Comparison of ENCODE assay signal across 8 cellular contexts in the genomic region with DNA sequence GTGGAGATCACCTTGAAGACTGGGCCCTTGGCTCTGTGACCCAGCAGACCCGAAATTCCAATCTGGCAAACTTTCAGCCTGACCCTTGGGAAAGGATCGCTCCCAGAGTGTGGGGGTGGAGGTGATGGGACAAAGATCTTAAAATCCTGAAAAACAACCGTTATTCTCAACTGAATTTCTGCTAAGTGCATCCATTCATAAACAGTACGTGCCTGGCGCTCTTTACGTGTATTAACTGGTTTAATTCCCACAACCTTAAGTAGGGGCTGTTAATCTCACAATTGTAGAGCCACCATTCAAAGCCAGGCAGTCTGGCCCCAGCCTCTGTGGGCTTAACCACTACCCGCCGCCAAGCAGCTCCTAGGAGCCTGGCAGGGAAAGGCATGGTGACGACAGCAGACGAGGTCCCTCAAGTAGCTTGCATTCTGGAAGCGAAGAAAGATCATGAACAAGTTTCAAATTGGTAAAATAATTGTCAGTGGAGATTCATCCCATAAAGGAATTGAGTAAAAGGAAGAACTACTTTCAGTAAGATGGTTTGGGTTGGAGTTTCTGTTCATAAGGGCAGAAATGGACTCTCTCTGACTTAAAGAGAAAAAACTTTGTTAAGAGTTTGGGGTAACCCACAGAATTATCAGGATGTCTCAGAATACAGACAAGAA. TPM values are rescaled to one million over a fixed set of nuclear protein-coding genes. Genes with fewer than 3 reads are reported as not detected.
DNase-seq lines count a peak whose midpoint lies in the region; ATAC-seq and TF ChIP-seq lines count a peak whose summit lies in the region.

No MANE protein-coding gene starts in this region.

- H3K4me2 ChIP-seq in SU-DHL-6 (ENCODE audit: low read depth, low read length, poor library complexity, severe bottlenecking), result peak overlapping the region; percentile 61

- peak overlapping the region; percentile 64 to 89 (median 82) for H3K4me3 Mint-ChIP-seq in CD8-positive, alpha-beta memory T cell

- peaks cover 0 to 6% (median under 1%) of the 10 kb centered on the region in 3 donors for H3K36me3 Mint-ChIP-seq in CD8-positive, alpha-beta memory T cell

- no peaks in the 10 kb centered on the region for H3K36me3 ChIP-seq in CD8-positive, alpha-beta memory T cell (ENCODE audit: insufficient read depth, low read length)
- H3K36me3 ChIP-seq in SU-DHL-6 (ENCODE audit: low read length) (no peaks in the 10 kb centered on the region), right lobe of liver (no peaks in the 10 kb centered on the region)

- peak in 3 of 5 donors; percentile 36 to 60 (median 39) for DNase-seq in CD8-positive, alpha-beta memory T cell
- DNase-seq in cerebellum (ENCODE audit: low spot score) (peak; percentile 46), right lobe of liver (no peak), GDM1 (lab: John Stamatoyannopoulos, UW) (no peak)
- DNase-seq in stimulated activated naive CD4-positive, alpha-beta T cell treated with Interleukin-2 at 50 U/mL for 16 hours (lab: John Stamatoyannopoulos, UW), result peak; percentile 34

- no peak overlapping the region for H3K27ac ChIP-seq in CD8-positive, alpha-beta memory T cell (ENCODE audit: low read depth, low read length)
- H3K27ac ChIP-seq in SU-DHL-6 (ENCODE audit: low read depth, low read length), result peak overlapping the region; percentile 61
- H3K27ac ChIP-seq in right lobe of liver, result peak overlapping the region; percentile 39 to 66 (median 56)

- POLR2A ChIA-PET in CD8-positive, alpha-beta memory T cell (lab: Charles Lee), result interaction anchor here (0.8 to 1.6 kb wide), 7 partner anchors 10 to 230 kb away, joined by 3 to 8 read pairs (median 4); partner anchors contain the start of genes DHX9 and RNASEL

- H3K79me2 ChIP-seq in SU-DHL-6 (ENCODE audit: insufficient read depth, low read length), result no peaks in the 10 kb centered on the region

- peak overlapping the region; percentile 46 to 98 (median 90) for H3K27ac Mint-ChIP-seq in CD8-positive, alpha-beta memory T cell

- TF ChIP-seq POLR2A in right lobe of liver (IDR thresholded peaks at IDR 0.05), result no peak

- H3F3A ChIP-seq in SU-DHL-6 (ENCODE audit: insufficient read depth), result peaks cover 22% of the 10 kb centered on the region

- H3K9me3 Mint-ChIP-seq in CD8-positive, alpha-beta memory T cell, result peaks cover 2 to 6% (median 3%) of the 10 kb centered on the region in 5 donors

- peaks cover 34 to 41% (median 34%) of the 10 kb centered on the region in 3 donors for H3K4me1 Mint-ChIP-seq in CD8-positive, alpha-beta memory T cell

- ATAC-seq in GM19397 (IDR thresholded peaks at IDR 0.05; ENCODE audit: unreplicated experiment) (peak; percentile 11), HG03520 (IDR thresholded peaks at IDR 0.05; ENCODE audit: unreplicated experiment) (peak; percentile 19), right lobe of liver (peak in 2 of 4 donors; percentile 2)

- H3K9me3 ChIP-seq in CD8-positive, alpha-beta memory T cell (ENCODE audit: low read length), result no peaks in the 10 kb centered on the region
- no peaks in the 10 kb centered on the region for H3K9me3 ChIP-seq in SU-DHL-6 (ENCODE audit: insufficient read depth, low read length)
- H3K9me3 ChIP-seq in right lobe of liver, result no peaks in the 10 kb centered on the region

- intact Hi-C loops in right lobe of liver (cut with DNase I), result no loop called here

- CTCF ChIA-PET in CD8-positive, alpha-beta memory T cell (lab: Charles Lee), result interaction anchor here (1.2 to 3.5 kb wide), 6 partner anchors 9 to 167 kb away, joined by 3 to 24 read pairs (median 8); partner anchors contain the start of gene RGS16

- whole genome bisulfite sequencing in right lobe of liver (ENCODE audit: insufficient coverage, low coverage, low lambda C conversion rate, missing lambda C conversion rate), result 24% methylated on average over 9 of the region's 11 CpGs

- peak overlapping the region; percentile 89 for H2AFZ ChIP-seq in SU-DHL-6 (ENCODE audit: low read depth, low read length, severe bottlenecking)

- TF ChIP-seq CTCF in SU-DHL-6 (IDR thresholded peaks at IDR 0.05; ENCODE audit: insufficient read depth, low read length, poor library complexity, severe bottlenecking) (no peak), right lobe of liver (IDR thresholded peaks at IDR 0.05) (no peak)

- peak overlapping the region; percentile 59 for H3K9ac ChIP-seq in SU-DHL-6 (ENCODE audit: low read length)

- H3K9me2 ChIP-seq in SU-DHL-6 (replicated peaks; ENCODE audit: insufficient read depth, low read length), result no peaks in the 10 kb centered on the region

- peaks cover 6% of the 10 kb centered on the region for H3K27me3 ChIP-seq in CD8-positive, alpha-beta memory T cell (ENCODE audit: insufficient read depth, low read length, poor library complexity, severe bottlenecking)
- H3K27me3 ChIP-seq in SU-DHL-6 (ENCODE audit: low read length) (no peaks in the 10 kb centered on the region), right lobe of liver (no peaks in the 10 kb centered on the region)

- no peaks in the 10 kb centered on the region for H4K20me1 ChIP-seq in SU-DHL-6 (ENCODE audit: low read depth, low read length)

- H3K4me1 ChIP-seq in CD8-positive, alpha-beta memory T cell (ENCODE audit: insufficient read depth, low read length), result peaks cover 29% of the 10 kb centered on the region
- H3K4me1 ChIP-seq in right lobe of liver, result peaks cover 0 to 27% (median 3%) of the 10 kb centered on the region in 4 donors

- peaks cover 55 to 64% of the 10 kb centered on the region in 2 donors for H3K27me3 Mint-ChIP-seq in CD8-positive, alpha-beta memory T cell

- peak overlapping the region; percentile 52 for H3K4me3 ChIP-seq in CD8-positive, alpha-beta memory T cell (ENCODE audit: low read length)
- peak overlapping the region; percentile 45 for H3K4me3 ChIP-seq in SU-DHL-6 (ENCODE audit: insufficient read depth, low read length, poor library complexity, severe bottlenecking)
- peak overlapping the region in 2 of 3 donors; percentile 31 to 52 for H3K4me3 ChIP-seq in right lobe of liver

RNA-seq across cellular contexts. Expression of gene RGS16, which starts 11.4 kb away (rescaled TPM):
- 10 to 100 TPM; 58.9 to 59.9 TPM for total RNA-seq in CD8-positive, alpha-beta memory T cell
- polyA plus RNA-seq in CD8-positive, alpha-beta memory T cell, result 0.21 TPM
- total RNA-seq in cerebellum, result 6.6 TPM
- 1 to 10 TPM in 3 of 6 experiments, under 1 TPM in 3; 0.15 to 3.4 (median 0.99) TPM for total RNA-seq in right lobe of liver

RNA-seq across cellular contexts. Expression of gene RNASEL, which starts 26.5 kb away (rescaled TPM):
- total RNA-seq in CD8-positive, alpha-beta memory T cell, result 1 to 10 TPM; 5.3 to 5.6 TPM
- polyA plus RNA-seq in CD8-positive, alpha-beta memory T cell, result 8.7 TPM
- 4.5 TPM for total RNA-seq in cerebellum
- 1 to 10 TPM; 1.8 to 3.3 (median 2.1) TPM for total RNA-seq in right lobe of liver

Comparison
In these comparisons a context has a peak if more than half of its experiments do, and no peak if none do; other contexts are left out.
1. DNase-seq: peak in CD8-positive, alpha-beta memory T cell (3 of 5), cerebellum (single experiment) and stimulated activated naive CD4-positive, alpha-beta T cell treated with Interleukin-2 at 50 U/mL for 16 hours (single experiment); none in right lobe of liver (0 of 3) and GDM1 (single experiment).
2. Peak in every context shown above with its lines, with median percentiles within 50 percentile points of each other: H3K4me3 ChIP-seq.